Comparison of ENCODE assay signal across 10 cellular contexts in the genomic region with DNA sequence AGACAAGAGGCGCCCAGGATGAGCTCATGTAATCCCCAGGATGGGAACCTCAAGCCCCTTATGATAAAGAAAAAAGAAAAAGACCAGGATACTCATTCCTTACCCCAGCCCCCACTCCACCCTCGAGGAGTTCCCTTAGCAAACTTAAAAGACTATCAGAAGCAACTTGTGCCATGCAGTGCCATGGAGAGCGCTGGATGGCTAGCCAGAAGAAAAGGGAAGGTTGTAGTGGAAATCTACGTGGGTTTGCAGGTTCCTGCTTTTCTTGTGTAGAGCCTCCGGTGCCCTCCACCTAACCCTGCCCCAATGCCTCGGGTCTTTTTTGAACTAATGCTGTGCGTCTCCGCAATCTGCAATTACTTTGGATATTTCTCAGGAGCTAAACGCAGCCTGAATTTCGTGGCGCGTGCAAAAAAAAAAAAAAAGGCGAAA. TPM values are rescaled to one million over a fixed set of nuclear protein-coding genes. Genes with fewer than 3 reads are reported as not detected.
DNase-seq lines count a peak whose midpoint lies in the region; ATAC-seq and TF ChIP-seq lines count a peak whose summit lies in the region.
"Had no signal": no experiment of that assay in that cellular context is flagged by ENCODE, and none has a peak within 500 bp of the region (broad histone marks: within the 10 kb centered on the region; RNA-seq: fewer than 3 reads in every experiment).

No MANE protein-coding gene starts in this region.

- peak overlapping the region; percentile 73 for H3K9ac ChIP-seq in smooth muscle cell (ENCODE audit: low read depth)

- no peak for DNase-seq in T-helper 1 cell
- no peak for DNase-seq in iPS DF 6.9 (ENCODE audit: low read depth, low spot score)
- no peak for DNase-seq in smooth muscle cell (lab: John Stamatoyannopoulos, UW; ENCODE audit: unreplicated experiment)
- no peak for DNase-seq in MV-4-11 (lab: John Stamatoyannopoulos, UW)
- DNase-seq in NCI-H2107 (lab: John Stamatoyannopoulos, UW), result no peak
- DNase-seq: activated naive CD4-positive, alpha-beta T cell treated with anti-CD3 and anti-CD28 coated beads, Interleukin-2, amount 10 ng/mL, durations not matched to agents 7 days and 5 days; occipital lobe had no signal

- peaks cover 2% of the 10 kb centered on the region for H3K4me1 Mint-ChIP-seq in T-helper 1 cell treated with Interleukin-12 subunit alpha and Interleukin-12 subunit beta and Interleukin-4 antibody, amounts not matched to agents 30 μg/mL and 1 μg/mL, for 36 hours (ENCODE audit: low read depth)
- H3K4me1 Mint-ChIP-seq: activated naive CD4-positive, alpha-beta T cell treated with anti-CD3 and anti-CD28 coated beads, Interleukin-2, amount 10 ng/mL, durations not matched to agents 7 days and 5 days had no signal

- peak overlapping the region; percentile 89 for H2AFZ ChIP-seq in smooth muscle cell (ENCODE audit: low read depth)

- peak overlapping the region; percentile 96 for H3K4me2 ChIP-seq in smooth muscle cell

- H3K4me1 ChIP-seq in iPS DF 6.9 (ENCODE audit: control insufficient read depth, insufficient read depth, low read length) (0 out of 2 replicates have a peak, but pooled peaks cover 1% of the 10 kb centered on the region), smooth muscle cell (ENCODE audit: low read depth) (no peaks in the 10 kb centered on the region)

- no peaks in the 10 kb centered on the region for H3K9me3 Mint-ChIP-seq in T-helper 1 cell treated with Interleukin-12 subunit alpha and Interleukin-12 subunit beta and Interleukin-4 antibody, amounts not matched to agents 30 μg/mL and 1 μg/mL, for 36 hours
- H3K9me3 Mint-ChIP-seq: activated naive CD4-positive, alpha-beta T cell treated with anti-CD3 and anti-CD28 coated beads, Interleukin-2, amount 10 ng/mL, durations not matched to agents 7 days and 5 days had no signal

- H3K79me2 ChIP-seq in smooth muscle cell (ENCODE audit: low read depth), result no peaks in the 10 kb centered on the region

- peaks cover 4% of the 10 kb centered on the region; the same call in 1 of the 2 replicates for H3K27me3 ChIP-seq in iPS DF 6.9 (ENCODE audit: control insufficient read depth, insufficient read depth, low read length)
- no peaks in the 10 kb centered on the region for H3K27me3 ChIP-seq in smooth muscle cell (ENCODE audit: low read depth)

- no CpG with 5 or more reads among the region's 13 CpGs for WGBS in iPS DF 6.9 (ENCODE audit: insufficient coverage, insufficient read length)
- 2% methylated on average over 13 of the region's 13 CpGs for WGBS in smooth muscle cell (ENCODE audit: low lambda C conversion rate)

- no peaks in the 10 kb centered on the region for H4K20me1 ChIP-seq in smooth muscle cell (ENCODE audit: low read depth)

- no peak for TF ChIP-seq CTCF in smooth muscle cell (IDR thresholded peaks at IDR 0.05; ENCODE audit: borderline replicate concordance, insufficient read depth, poor library complexity, severe bottlenecking)

- H3K4me3 ChIP-seq in iPS DF 6.9 (ENCODE audit: low read length) (peak overlapping the region; percentile 33; the same call in 1 of the 2 replicates), smooth muscle cell (peak overlapping the region; percentile 68)

- peak overlapping the region; percentile 21 for H3K4me3 Mint-ChIP-seq in T-helper 1 cell treated with Interleukin-12 subunit alpha and Interleukin-12 subunit beta and Interleukin-4 antibody, amounts not matched to agents 30 μg/mL and 1 μg/mL, for 36 hours
- H3K4me3 Mint-ChIP-seq: activated naive CD4-positive, alpha-beta T cell treated with anti-CD3 and anti-CD28 coated beads, Interleukin-2, amount 10 ng/mL, durations not matched to agents 7 days and 5 days had no signal

- ATAC-seq in SK-N-SH treated with all-trans-retinoic acid at 6 μM for 48 hours (peak; percentile 37), GM18502 (IDR thresholded peaks at IDR 0.05; ENCODE audit: poor library complexity, unreplicated experiment) (no peak)

- H3K36me3 ChIP-seq in iPS DF 6.9 (ENCODE audit: control insufficient read depth, insufficient read depth, low read length) (no peaks in the 10 kb centered on the region), smooth muscle cell (ENCODE audit: low read depth) (no peaks in the 10 kb centered on the region)

- H3K36me3 Mint-ChIP-seq in T-helper 1 cell treated with Interleukin-12 subunit alpha and Interleukin-12 subunit beta and Interleukin-4 antibody, amounts not matched to agents 30 μg/mL and 1 μg/mL, for 36 hours (ENCODE audit: low read depth), result no peaks in the 10 kb centered on the region
- H3K36me3 Mint-ChIP-seq: activated naive CD4-positive, alpha-beta T cell treated with anti-CD3 and anti-CD28 coated beads, Interleukin-2, amount 10 ng/mL, durations not matched to agents 7 days and 5 days had no signal

- no peak overlapping the region for H3K27ac ChIP-seq in iPS DF 6.9 (ENCODE audit: low read length)
- H3K27ac ChIP-seq in smooth muscle cell (ENCODE audit: low read depth), result peak overlapping the region; percentile 54

- H3K27ac Mint-ChIP-seq in T-helper 1 cell treated with Interleukin-12 subunit alpha and Interleukin-12 subunit beta and Interleukin-4 antibody, amounts not matched to agents 30 μg/mL and 1 μg/mL, for 36 hours, result no peak overlapping the region
- H3K27ac Mint-ChIP-seq: activated naive CD4-positive, alpha-beta T cell treated with anti-CD3 and anti-CD28 coated beads, Interleukin-2, amount 10 ng/mL, durations not matched to agents 7 days and 5 days had no signal

- H3K9me3 ChIP-seq in iPS DF 6.9 (ENCODE audit: control insufficient read depth, insufficient read depth, low read length), result no peaks in the 10 kb centered on the region
- H3K9me3 ChIP-seq in smooth muscle cell (replicated peaks; ENCODE audit: low read depth), result no peaks in the 10 kb centered on the region

- H3K27me3 Mint-ChIP-seq in T-helper 1 cell treated with Interleukin-12 subunit alpha and Interleukin-12 subunit beta and Interleukin-4 antibody, amounts not matched to agents 30 μg/mL and 1 μg/mL, for 36 hours (ENCODE audit: low read depth), result peaks cover 43% of the 10 kb centered on the region

- H3F3A ChIP-seq in smooth muscle cell (ENCODE audit: low read depth), result no peaks in the 10 kb centered on the region

TF ChIP-seq in SK-N-SH treated with all-trans-retinoic acid at 6 μM for 48 hours, 23 proteins besides CTCF, POLR2A, EP300 and RAD21:
- TF ChIP-seq CREB5 (CRISPR knock-in tag; IDR thresholded peaks at IDR 0.05; ENCODE audit: low read depth), result no peak
- TF ChIP-seq SNAI2 (CRISPR knock-in tag; IDR thresholded peaks at IDR 0.05), result no peak
- TF ChIP-seq RARB (CRISPR knock-in tag; IDR thresholded peaks at IDR 0.05), result no peak
- no peak for TF ChIP-seq TCF4 (CRISPR knock-in tag; IDR thresholded peaks at IDR 0.05; ENCODE audit: borderline replicate concordance)
- no peak for TF ChIP-seq TOX (CRISPR knock-in tag; IDR thresholded peaks at IDR 0.05; ENCODE audit: borderline replicate concordance)
- no peak for TF ChIP-seq ZNF565 (CRISPR knock-in tag; conservative IDR thresholded peaks at IDR 0.05; ENCODE audit: low read depth)
- no peak for TF ChIP-seq ZFP3 (CRISPR knock-in tag; IDR thresholded peaks at IDR 0.05)
- TF ChIP-seq ISL1 (CRISPR knock-in tag; IDR thresholded peaks at IDR 0.05), result no peak
- no peak for TF ChIP-seq ZC3H10 (CRISPR knock-in tag; IDR thresholded peaks at IDR 0.05)
- TF ChIP-seq ZNF70 (CRISPR knock-in tag; IDR thresholded peaks at IDR 0.05), result no peak
- TF ChIP-seq BACH2 (CRISPR knock-in tag; IDR thresholded peaks at IDR 0.05; ENCODE audit: borderline replicate concordance), result no peak
- TF ChIP-seq OSR1 (CRISPR knock-in tag; IDR thresholded peaks at IDR 0.05), result no peak

RNA-seq across cellular contexts. Expression of gene BCL11A, which starts 16.2 kb away (rescaled TPM):
- 5.2 and 15.8 TPM in 2 replicates for total RNA-seq in smooth muscle cell
- polyA plus RNA-seq in smooth muscle cell, result 19.8 and 20.0 TPM in 2 replicates
